ENCODE assay signal across 27 cellular contexts in genomic region chr13:40809471-40809870, GRCh38.
"Had no signal": no experiment of that assay in that cellular context is flagged by ENCODE, and none has a peak within 500 bp of the region (broad histone marks: within the 10 kb centered on the region; RNA-seq: fewer than 3 reads in every experiment).

No MANE protein-coding gene starts in this region.

- H3K9me3 Mint-ChIP-seq: stimulated activated effector memory CD8-positive, alpha-beta T cell treated with anti-CD3 and anti-CD28 coated beads, Interleukin-12 subunit alpha, Interleukin-12 subunit beta, amount 100 ng/mL, for 72 hours; stimulated activated memory B cell treated with anti-CD40 and anti-IgM and Interleukin-4, amounts not matched to agents 10 μg/mL and 1 μg/mL and 100 μg/mL, for 72 hours; stimulated activated naive B cell treated with anti-CD40 and anti-IgM and Interleukin-4, amounts not matched to agents 10 μg/mL and 1 μg/mL and 100 μg/mL, for 72 hours; stimulated activated naive CD8-positive, alpha-beta T cell treated with anti-CD3 and anti-CD28 coated beads, Interleukin-15, amount 100 ng/mL, for 72 hours; stimulated activated naive CD8-positive, alpha-beta T cell treated with anti-CD3 and anti-CD28 coated beads, Interleukin-15, Interleukin-2, amounts not matched to agents 100 ng/mL and 50 ng/mL, for 24 hours; type B pancreatic cell had no signal

- H3K27ac Mint-ChIP-seq: stimulated activated memory B cell treated with anti-CD40 and anti-IgM and Interleukin-4, amounts not matched to agents 10 μg/mL and 1 μg/mL and 100 μg/mL, for 72 hours; stimulated activated naive CD8-positive, alpha-beta T cell treated with anti-CD3 and anti-CD28 coated beads, Interleukin-15, Interleukin-2, amounts not matched to agents 100 ng/mL and 50 ng/mL, for 24 hours; type B pancreatic cell had no signal

- H3K27me3 Mint-ChIP-seq: stimulated activated memory B cell treated with anti-CD40 and anti-IgM and Interleukin-4, amounts not matched to agents 10 μg/mL and 1 μg/mL and 100 μg/mL, for 72 hours; stimulated activated naive B cell treated with anti-CD40 and anti-IgM and Interleukin-4, amounts not matched to agents 10 μg/mL and 1 μg/mL and 100 μg/mL, for 72 hours; stimulated activated naive CD8-positive, alpha-beta T cell treated with anti-CD3 and anti-CD28 coated beads, Interleukin-15, amount 100 ng/mL, for 72 hours; stimulated activated naive CD8-positive, alpha-beta T cell treated with anti-CD3 and anti-CD28 coated beads, Interleukin-15, Interleukin-2, amounts not matched to agents 100 ng/mL and 50 ng/mL, for 24 hours; type B pancreatic cell had no signal

- H3K4me3 Mint-ChIP-seq: stimulated activated effector memory CD8-positive, alpha-beta T cell treated with anti-CD3 and anti-CD28 coated beads, Interleukin-12 subunit alpha, Interleukin-12 subunit beta, amount 100 ng/mL, for 72 hours; stimulated activated memory B cell treated with anti-CD40 and anti-IgM and Interleukin-4, amounts not matched to agents 10 μg/mL and 1 μg/mL and 100 μg/mL, for 72 hours; stimulated activated naive B cell treated with anti-CD40 and anti-IgM and Interleukin-4, amounts not matched to agents 10 μg/mL and 1 μg/mL and 100 μg/mL, for 72 hours; stimulated activated naive CD8-positive, alpha-beta T cell treated with anti-CD3 and anti-CD28 coated beads, Interleukin-15, amount 100 ng/mL, for 72 hours; stimulated activated naive CD8-positive, alpha-beta T cell treated with anti-CD3 and anti-CD28 coated beads, Interleukin-15, Interleukin-2, amounts not matched to agents 100 ng/mL and 50 ng/mL, for 24 hours; type B pancreatic cell had no signal

- H3K9me3 ChIP-seq: stomach, suprapubic skin, testis, thoracic aorta, tibial artery, transverse colon, upper lobe of left lung, upper lobe of right lung, vagina had no signal

- DNase-seq: stimulated activated CD4-positive, alpha-beta T cell treated with anti-CD3 and anti-CD28 coated beads, Interleukin-2, amount 100 ng/mL, for 48 hours; stimulated activated CD4-positive, alpha-beta T cell treated with anti-CD3 and anti-CD28 coated beads, Interleukin-4, amount 100 ng/mL, for 1 hour; stimulated activated CD4-positive, alpha-beta T cell treated with anti-CD3 and anti-CD28 coated beads, Interleukin-4, amount 100 ng/mL, for 24 hours; stimulated activated CD4-positive, alpha-beta T cell treated with anti-CD3 and anti-CD28 coated beads, Interleukin-4, amount 100 ng/mL, for 4 hours; stimulated activated CD8-positive, alpha-beta memory T cell treated with anti-CD3 and anti-CD28 coated beads, Interleukin-4, amount 100 ng/mL, for 48 hours; stimulated activated naive B cell treated with anti-CD40 and anti-IgM and Interleukin-4, amounts not matched to agents 10 μg/mL and 1 μg/mL and 100 μg/mL, for 72 hours; stimulated activated naive CD4-positive, alpha-beta T cell; stimulated activated naive CD4-positive, alpha-beta T cell treated with Interleukin-2 at 50 U/mL for 16 hours; stimulated activated naive CD8-positive, alpha-beta T cell treated with anti-CD3 and anti-CD28 coated beads, Interleukin-15, amount 100 ng/mL, for 72 hours; stimulated activated naive CD8-positive, alpha-beta T cell treated with anti-CD3 and anti-CD28 coated beads, Interleukin-15, Interleukin-2, amounts not matched to agents 100 U/mL and 50 U/mL, for 24 hours; stomach; substantia nigra; testis; tibial artery; transverse colon; trophoblast cell; upper lobe of left lung; upper lobe of right lung; uterus had no signal

- H3K4me3 ChIP-seq: stomach, suprapubic skin, testis, thoracic aorta, tibial artery, tibial nerve, transverse colon, upper lobe of left lung, upper lobe of right lung, uterus, vagina had no signal

- H3K4me1 ChIP-seq: suprapubic skin, testis, tibial artery, tibial nerve, upper lobe of left lung, upper lobe of right lung, uterus, vagina had no signal

- H3K4me1 Mint-ChIP-seq: stimulated activated effector memory CD8-positive, alpha-beta T cell treated with anti-CD3 and anti-CD28 coated beads, Interleukin-12 subunit alpha, Interleukin-12 subunit beta, amount 100 ng/mL, for 72 hours; stimulated activated naive CD8-positive, alpha-beta T cell treated with anti-CD3 and anti-CD28 coated beads, Interleukin-15, amount 100 ng/mL, for 72 hours had no signal

- H3K27me3 ChIP-seq: stomach, suprapubic skin, testis, tibial artery, tibial nerve, transverse colon, upper lobe of left lung, upper lobe of right lung, uterus, vagina had no signal

- ATAC-seq: stimulated activated effector memory CD8-positive, alpha-beta T cell treated with anti-CD3 and anti-CD28 coated beads, Interleukin-12 subunit alpha, Interleukin-12 subunit beta, amount 100 ng/mL, for 72 hours; stimulated activated memory B cell treated with anti-CD40 and anti-IgM and Interleukin-4, amounts not matched to agents 10 μg/mL and 1 μg/mL and 100 μg/mL, for 72 hours; stimulated activated naive B cell treated with anti-CD40 and anti-IgM and Interleukin-4, amounts not matched to agents 10 μg/mL and 1 μg/mL and 100 μg/mL, for 72 hours; stimulated activated naive CD8-positive, alpha-beta T cell treated with anti-CD3 and anti-CD28 coated beads, Interleukin-15, amount 100 ng/mL, for 72 hours; stimulated activated naive CD8-positive, alpha-beta T cell treated with anti-CD3 and anti-CD28 coated beads, Interleukin-15, Interleukin-2, amounts not matched to agents 100 U/mL and 50 U/mL, for 24 hours; upper lobe of right lung had no signal

- H3K36me3 ChIP-seq: uterus had no signal

- H3K27ac ChIP-seq: stomach, suprapubic skin, testis, thoracic aorta, tibial artery, tibial nerve, transverse colon, upper lobe of left lung, upper lobe of right lung, uterus, vagina had no signal
